In the genomic region with DNA sequence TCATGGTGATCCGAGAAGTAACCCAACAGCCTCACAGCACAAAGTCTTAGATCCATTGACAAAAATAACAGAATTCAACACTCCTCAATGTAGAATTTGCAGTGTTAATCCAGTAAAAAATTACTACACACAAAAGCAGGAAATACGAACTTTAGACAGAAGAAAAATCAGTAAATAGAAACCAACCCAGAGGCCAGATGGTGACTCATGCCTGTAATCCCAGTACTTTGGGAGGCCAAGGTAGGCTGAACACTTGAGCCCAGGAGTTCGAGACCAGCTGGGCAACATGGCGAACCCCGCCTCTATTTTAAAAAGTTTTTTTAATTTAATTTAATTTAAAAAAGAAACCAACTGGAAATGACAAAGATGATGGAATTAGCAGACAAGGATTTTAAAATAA, we compare ENCODE assay signal across 24 cellular contexts. TPM values are rescaled to one million over a fixed set of nuclear protein-coding genes. Genes with fewer than 3 reads are reported as not detected.
DNase-seq lines count a peak whose midpoint lies in the region; ATAC-seq and TF ChIP-seq lines count a peak whose summit lies in the region.
"Had no signal": no experiment of that assay in that cellular context is flagged by ENCODE, and none has a peak within 500 bp of the region (broad histone marks: within the 10 kb centered on the region; RNA-seq: fewer than 3 reads in every experiment).

No MANE protein-coding gene starts in this region.

- no peaks in the 10 kb centered on the region for H3K36me3 ChIP-seq in tibial nerve
- H3K36me3 ChIP-seq: vagina had no signal

- peak; percentile 2 for DNase-seq in DMS53 (lab: John Stamatoyannopoulos, UW)
- DNase-seq in DMS53 treated with DMSO at 0.1 percent for 48 hours (lab: John Stamatoyannopoulos, UW; ENCODE audit: unreplicated experiment), result no peak
- DNase-seq in NCI-H226, result peak; percentile 6
- peak; percentile 19 for DNase-seq in epithelial cell of esophagus (ENCODE audit: low read depth)
- DNase-seq in renal cortical epithelial cell (ENCODE audit: low read depth), result peak; percentile 11
- no peak for DNase-seq in tibial nerve (ENCODE audit: low spot score in 2 of 2)
- DNase-seq: activated naive CD4-positive, alpha-beta T cell treated with anti-CD3 and anti-CD28 coated beads, Interleukin-2, amount 50 U/mL, for 16 hours; amniotic stem cell; effector memory CD8-positive, alpha-beta T cell; H7; hypothalamus; Karpas-422; NCI-H1048; NCI-H1694; NCI-H510A; OCI-M1; psoas muscle had no signal

- no peak for TF ChIP-seq POLR2A in tibial nerve (IDR thresholded peaks at IDR 0.05)

- TF ChIP-seq EP300 in tibial nerve (IDR thresholded peaks at IDR 0.05), result no peak

- H3K4me1 ChIP-seq in tibial nerve, result peaks cover 0 to 11% (median 0%) of the 10 kb centered on the region in 4 donors
- H3K4me1 ChIP-seq: psoas muscle, vagina had no signal

- no peaks in the 10 kb centered on the region for H3K9me3 ChIP-seq in tibial nerve
- H3K9me3 ChIP-seq: psoas muscle, vagina had no signal

- no peak for ATAC-seq in esophagus mucosa
- no peak for ATAC-seq in GM21717 (IDR thresholded peaks at IDR 0.05; ENCODE audit: unreplicated experiment)
- ATAC-seq: effector memory CD8-positive, alpha-beta T cell; left lobe of liver; psoas muscle; WTC11 had no signal

- no peak for TF ChIP-seq CTCF in epithelial cell of esophagus (IDR thresholded peaks at IDR 0.05; ENCODE audit: insufficient read depth, low read depth, low read length, missing control alignments)
- TF ChIP-seq CTCF in tibial nerve (IDR thresholded peaks at IDR 0.05), result no peak

- WGBS in tibial nerve, 2 donors, result 81 to 84% methylated on average over 5 of the region's 5 CpGs

- H3K27ac ChIP-seq in tibial nerve, result no peak overlapping the region
- H3K27ac ChIP-seq: 22Rv1, coronary artery, psoas muscle, vagina had no signal

- H3K4me3 ChIP-seq in epithelial cell of esophagus (ENCODE audit: low read length) (no peak overlapping the region), tibial nerve (no peak overlapping the region)
- H3K4me3 ChIP-seq: coronary artery, psoas muscle, vagina had no signal

- no peaks in the 10 kb centered on the region for H3K27me3 ChIP-seq in tibial nerve
- H3K27me3 ChIP-seq: vagina had no signal

RNA-seq across cellular contexts. Expression of a gene that starts 36.1 kb away (rescaled TPM):
- total RNA-seq in renal cortical epithelial cell, result 220 and 334 TPM in 2 replicates
- 68.7 TPM for total RNA-seq in esophagus mucosa
- total RNA-seq in tibial nerve, result 100 to 1,000 TPM in 2 of 4 donors, 10 to 100 TPM in 2; 80.4 to 160 (median 101) TPM

Comparison
In these comparisons a context has a peak if more than half of its experiments do, and no peak if none do; other contexts are left out.
1. DNase-seq: peak in DMS53 (single experiment), NCI-H226 (single experiment), epithelial cell of esophagus (single experiment) and renal cortical epithelial cell (single experiment); none in DMS53 treated with DMSO at 0.1 percent for 48 hours (single experiment) and tibial nerve (0 of 2).